In genomic region chr19:39842693-39843435, GRCh38 we compare ENCODE assay signal across 12 cellular contexts. TPM values are rescaled to one million over a fixed set of nuclear protein-coding genes. Genes with fewer than 3 reads are reported as not detected.
A peak's percentile ranks its signal among the peaks of the same experiment; 100 is the strongest.
DNase-seq lines count a peak whose midpoint lies in the region; ATAC-seq and TF ChIP-seq lines count a peak whose summit lies in the region.
"Had no signal": no experiment of that assay in that cellular context is flagged by ENCODE, and none has a peak within 500 bp of the region (broad histone marks: within the 10 kb centered on the region; RNA-seq: fewer than 3 reads in every experiment).

No MANE protein-coding gene starts in this region.

- WGBS in endodermal cell (ENCODE audit: insufficient coverage in 1 of 2, insufficient read length in 1 of 2), 2 experiments = 89 to 96% methylated on average over 6 to 7 of the region's 7 CpGs

- no peaks in the 10 kb centered on the region for H3K27me3 Mint-ChIP-seq in activated naive CD4-positive, alpha-beta T cell treated with anti-CD3 and anti-CD28 coated beads for 36 hours (ENCODE audit: low read depth)
- no peaks in the 10 kb centered on the region for H3K27me3 Mint-ChIP-seq in endodermal cell (ENCODE audit: insufficient read depth)
- H3K27me3 Mint-ChIP-seq in stimulated activated naive CD8-positive, alpha-beta T cell treated with anti-CD3 and anti-CD28 coated beads, Interleukin-15, amount 100 ng/mL, for 72 hours = no peaks in the 10 kb centered on the region
- H3K27me3 Mint-ChIP-seq: memory B cell had no signal

- H3K27ac Mint-ChIP-seq in activated naive CD4-positive, alpha-beta T cell treated with anti-CD3 and anti-CD28 coated beads for 36 hours = peak overlapping the region; percentile 48
- H3K27ac Mint-ChIP-seq in endodermal cell = peak overlapping the region; percentile 37
- peak overlapping the region; percentile 69 to 90 for H3K27ac Mint-ChIP-seq in stimulated activated naive CD8-positive, alpha-beta T cell treated with anti-CD3 and anti-CD28 coated beads, Interleukin-15, amount 100 ng/mL, for 72 hours

- no peak for ATAC-seq in Panc1
- no peak for ATAC-seq in stimulated activated naive CD8-positive, alpha-beta T cell treated with anti-CD3 and anti-CD28 coated beads, Interleukin-15, amount 100 ng/mL, for 72 hours

- H3K4me3 ChIP-seq in Panc1 (ENCODE audit: low read depth in 2 of 2, low read length in 2 of 2) (no peak overlapping the region), endodermal cell (ENCODE audit: low read length) (no peak overlapping the region)
- H3K4me3 ChIP-seq: smooth muscle cell had no signal

- H3K4me1 ChIP-seq in Panc1 (ENCODE audit: control insufficient read depth, insufficient read depth, low read length) = peaks cover 57% of the 10 kb centered on the region
- H3K4me1 ChIP-seq in endodermal cell (ENCODE audit: control insufficient read depth, insufficient read depth, low read length) = peaks cover 8% of the 10 kb centered on the region

- no peaks in the 10 kb centered on the region for H3K9me3 ChIP-seq in Panc1 (ENCODE audit: control insufficient read depth, insufficient read depth, low read depth, low read length)
- no peaks in the 10 kb centered on the region for H3K9me3 ChIP-seq in endodermal cell (ENCODE audit: control insufficient read depth, low read length)
- H3K9me3 ChIP-seq: SJSA1 had no signal

- H3K36me3 ChIP-seq in Panc1 (ENCODE audit: control insufficient read depth, insufficient read depth, low read length) (peaks cover 37% of the 10 kb centered on the region), endodermal cell (ENCODE audit: control insufficient read depth, insufficient read depth, low read length) (peaks cover 24% of the 10 kb centered on the region)

- H3K27me3 ChIP-seq in Panc1 (ENCODE audit: control insufficient read depth, insufficient read depth, low read length) (no peaks in the 10 kb centered on the region), endodermal cell (ENCODE audit: control insufficient read depth, insufficient read depth, low read length, poor library complexity, severe bottlenecking) (no peaks in the 10 kb centered on the region)
- H3K27me3 ChIP-seq: SJSA1 had no signal

- H3K4me3 Mint-ChIP-seq in activated naive CD4-positive, alpha-beta T cell treated with anti-CD3 and anti-CD28 coated beads for 36 hours = no peak overlapping the region
- H3K4me3 Mint-ChIP-seq in endodermal cell = no peak overlapping the region
- H3K4me3 Mint-ChIP-seq in stimulated activated naive CD8-positive, alpha-beta T cell treated with anti-CD3 and anti-CD28 coated beads, Interleukin-15, amount 100 ng/mL, for 72 hours = peak overlapping the region; percentile 38 to 69
- H3K4me3 Mint-ChIP-seq: memory B cell had no signal

- BruUV-seq in Panc1 (replicated peaks; lab: Mats Ljungman, UMichigan) = no TSS peak

- CTCF ChIA-PET in activated naive CD4-positive, alpha-beta T cell treated with anti-CD3 and anti-CD28 coated beads for 36 hours (lab: Charles Lee) = interaction anchor here (0.6 to 5.9 kb wide), 9 partner anchors 9 to 169 kb away, joined by 3 to 31 read pairs (median 7); partner anchors contain the start of genes DYRK1B and PSMC4
- CTCF ChIA-PET in Panc1 (lab: Charles Lee) = interaction anchor here (0.5 to 7.7 kb wide), 31 partner anchors 9 to 402 kb away, joined by 3 to 357 read pairs (median 5); partner anchors contain the start of genes DYRK1B and PSMC4

- intact Hi-C loops in activated naive CD4-positive, alpha-beta T cell treated with anti-CD3 and anti-CD28 coated beads for 36 hours (cut with micrococcal nuclease) = loop anchor here (10.0 kb wide), 2 partner anchors 298 to 398 kb away; partner anchors contain the start of genes EID2 and SUPT5H
- intact Hi-C loops in Panc1 (cut with micrococcal nuclease; ENCODE audit: unreplicated experiment) = loop anchor here (1.0 to 5.0 kb wide), 2 partner anchors 169 to 291 kb away; no protein-coding TSS in a partner anchor

- peaks cover 44% of the 10 kb centered on the region for H3K4me1 Mint-ChIP-seq in activated naive CD4-positive, alpha-beta T cell treated with anti-CD3 and anti-CD28 coated beads for 36 hours (ENCODE audit: low read depth)
- peaks cover 34% of the 10 kb centered on the region for H3K4me1 Mint-ChIP-seq in endodermal cell
- H3K4me1 Mint-ChIP-seq in stimulated activated naive CD8-positive, alpha-beta T cell treated with anti-CD3 and anti-CD28 coated beads, Interleukin-15, amount 100 ng/mL, for 72 hours = peaks cover 58% of the 10 kb centered on the region

- POLR2A ChIA-PET in Panc1 (lab: Charles Lee) = interaction anchor here (0.6 to 6.8 kb wide), 10 partner anchors 9 to 436 kb away, joined by 3 to 177 read pairs (median 4); partner anchors contain the start of genes DYRK1B, PSMC4 and ZFP36

- H3K9me3 Mint-ChIP-seq in activated naive CD4-positive, alpha-beta T cell treated with anti-CD3 and anti-CD28 coated beads for 36 hours = no peaks in the 10 kb centered on the region
- H3K9me3 Mint-ChIP-seq in endodermal cell = no peaks in the 10 kb centered on the region
- no peaks in the 10 kb centered on the region for H3K9me3 Mint-ChIP-seq in stimulated activated naive CD8-positive, alpha-beta T cell treated with anti-CD3 and anti-CD28 coated beads, Interleukin-15, amount 100 ng/mL, for 72 hours
- H3K9me3 Mint-ChIP-seq: memory B cell had no signal

- in situ Hi-C loops in Panc1 (cut with HindIII; ENCODE audit: low pct_unique_long_range_greater_than_20kb, low sequenced_read_pairs) = loop anchor here (5.0 to 10.0 kb wide), 13 partner anchors 39 to 499 kb away; partner anchors contain the start of genes MED29, PAF1, PSMC4 and ZNF780A

- peaks cover 44% of the 10 kb centered on the region for H3K36me3 Mint-ChIP-seq in activated naive CD4-positive, alpha-beta T cell treated with anti-CD3 and anti-CD28 coated beads for 36 hours (ENCODE audit: low read depth)
- H3K36me3 Mint-ChIP-seq in endodermal cell (ENCODE audit: low read depth) = peaks cover 21% of the 10 kb centered on the region

- TF ChIP-seq CTCF in Panc1 (IDR thresholded peaks at IDR 0.05) (no peak), endodermal cell (conservative IDR thresholded peaks at IDR 0.05) (no peak)

- H3K27ac ChIP-seq in Panc1 (ENCODE audit: low read length) = peak overlapping the region; percentile 9
- H3K27ac ChIP-seq in endodermal cell (ENCODE audit: low read depth, low read length) = no peak overlapping the region

- H3K9ac ChIP-seq in endodermal cell (ENCODE audit: extremely low read depth, low read length, poor library complexity, severe bottlenecking) = no peak overlapping the region

- DNase-seq in activated naive CD4-positive, alpha-beta T cell treated with anti-CD3 and anti-CD28 coated beads for 36 hours = no peak
- no peak for DNase-seq in activated naive CD4-positive, alpha-beta T cell treated with Interleukin-2 at 50 U/mL for 16 hours
- DNase-seq in Panc1 (ENCODE audit: low read depth, low spot score) (no peak), endodermal cell (no peak), SIG-M5 (lab: John Stamatoyannopoulos, UW) (no peak), NCI-H2196 (lab: John Stamatoyannopoulos, UW; ENCODE audit: unreplicated experiment) (no peak), NOMO-1 treated with DMSO at 0.1 percent for 48 hours (lab: John Stamatoyannopoulos, UW; ENCODE audit: unreplicated experiment) (no peak)
- no peak for DNase-seq in stimulated activated naive CD8-positive, alpha-beta T cell treated with anti-CD3 and anti-CD28 coated beads, Interleukin-15, amount 100 ng/mL, for 72 hours
- DNase-seq: stimulated activated CD8-positive, alpha-beta memory T cell treated with anti-CD3 and anti-CD28 coated beads, Interleukin-4, amount 100 ng/mL, for 48 hours had no signal

RNA-seq across cellular contexts. Expression of gene FBL, which starts 3.3 kb away (rescaled TPM):
- total RNA-seq in activated naive CD4-positive, alpha-beta T cell treated with anti-CD3 and anti-CD28 coated beads for 36 hours = 100 to 1,000 TPM; 742 to 785 TPM
- total RNA-seq in Panc1 (2021; ENCODE audit: unreplicated experiment) (4,927 TPM), endodermal cell (100 to 1,000 TPM; 356 to 387 TPM)
- polyA plus RNA-seq in Panc1 (2012; ENCODE audit: insufficient read length) = 6,160 TPM
- 327 TPM for polyA plus RNA-seq in endodermal cell (2013, experiment 1 of 2)
- 284 TPM for polyA plus RNA-seq in endodermal cell (2013, experiment 2 of 2)

RNA-seq across cellular contexts. Expression of gene DYRK1B, which starts 8.9 kb away (rescaled TPM):
- 1 to 10 TPM; 6.1 to 6.6 TPM for total RNA-seq in activated naive CD4-positive, alpha-beta T cell treated with anti-CD3 and anti-CD28 coated beads for 36 hours
- total RNA-seq in Panc1 (2021; ENCODE audit: unreplicated experiment) (322 TPM), endodermal cell (10 to 100 TPM; 21.8 to 37.7 TPM)
- polyA plus RNA-seq in Panc1 (2012; ENCODE audit: insufficient read length) = 462 TPM
- 32.8 TPM for polyA plus RNA-seq in endodermal cell (2013, experiment 1 of 2)
- 27.3 TPM for polyA plus RNA-seq in endodermal cell (2013, experiment 2 of 2)

Comparison
In these comparisons a context has a peak if more than half of its experiments do, and no peak if none do; other contexts are left out.
1. H3K4me3 Mint-ChIP-seq: peak in stimulated activated naive CD8-positive, alpha-beta T cell treated with anti-CD3 and anti-CD28 coated beads, Interleukin-15, amount 100 ng/mL, for 72 hours (2 of 2); none in activated naive CD4-positive, alpha-beta T cell treated with anti-CD3 and anti-CD28 coated beads for 36 hours (single experiment) and endodermal cell (single experiment).
2. Peak in every context shown above with its lines, with median percentiles within 50 percentile points of each other: H3K27ac Mint-ChIP-seq.